17 cellular contexts compared by ENCODE assay signal in genomic region chr7:86762129-86762528, GRCh38.
A peak's percentile ranks its signal among the peaks of the same experiment; 100 is the strongest.
DNase-seq lines count a peak whose midpoint lies in the region; ATAC-seq and TF ChIP-seq lines count a peak whose summit lies in the region.
"Had no signal": no experiment of that assay in that cellular context is flagged by ENCODE, and none has a peak within 500 bp of the region (broad histone marks: within the 10 kb centered on the region; RNA-seq: fewer than 3 reads in every experiment).

No MANE protein-coding gene starts in this region.

- H3K23ac ChIP-seq in mesendoderm (ENCODE audit: low read length): no peak overlapping the region

- ATAC-seq in WTC11 (peak; percentile 70), gastrocnemius medialis (no peak), right cardiac atrium (no peak)
- no peak for ATAC-seq in activated naive CD8-positive, alpha-beta T cell treated with anti-CD3 and anti-CD28 coated beads, Interleukin-2, amount 50 U/mL, for 24 hours

- H3K56ac ChIP-seq in mesendoderm (ENCODE audit: low read length): no peak overlapping the region

- H3K4me3 ChIP-seq in HUES48 (ENCODE audit: low read depth, low read length) (no peak overlapping the region), iPS-20b (ENCODE audit: low read length) (no peak overlapping the region), mesendoderm (ENCODE audit: low read length) (no peak overlapping the region), gastrocnemius medialis (no peak overlapping the region), right cardiac atrium (ENCODE audit: low read length) (no peak overlapping the region)
- H3K4me3 ChIP-seq: GM23248 had no signal

- no peak overlapping the region for H2BK15ac ChIP-seq in mesendoderm (replicated peaks; ENCODE audit: low read depth)

- DNase-seq in WTC11 (ENCODE audit: low spot score) (no peak), mesendoderm (peak; percentile 25), gastrocnemius medialis (no peak), right cardiac atrium (no peak)
- no peak for DNase-seq in activated naive CD4-positive, alpha-beta T cell treated with Interleukin-2 at 50 U/mL for 16 hours
- no peak for DNase-seq in activated naive CD8-positive, alpha-beta T cell treated with anti-CD3 and anti-CD28 coated beads, Interleukin-2, amount 50 U/mL, for 24 hours
- DNase-seq: C1 segment of cervical spinal cord; Calu3; CD4-positive, alpha-beta memory T cell; COR-L47; DMS53; DMS79 treated with DMSO at 0.1 percent for 48 hours; GF-D8; GM23248; HCEC 1CT had no signal

- POLR2A ChIA-PET in WTC11 (lab: Charles Lee): no interaction called here

- no peak overlapping the region for H3K4ac ChIP-seq in mesendoderm (ENCODE audit: low read depth, low read length)

- no peaks in the 10 kb centered on the region for H3K36me3 ChIP-seq in HUES48 (ENCODE audit: control insufficient read depth, insufficient read depth, low read length)
- no peaks in the 10 kb centered on the region for H3K36me3 ChIP-seq in iPS-20b (ENCODE audit: insufficient read depth, low read depth, low read length)
- no peaks in the 10 kb centered on the region for H3K36me3 ChIP-seq in mesendoderm (ENCODE audit: control insufficient read depth, insufficient read depth, low read length)
- no peaks in the 10 kb centered on the region for H3K36me3 ChIP-seq in gastrocnemius medialis

- no peaks in the 10 kb centered on the region for H3K79me1 ChIP-seq in mesendoderm (ENCODE audit: low read length)

- H3K4me1 ChIP-seq in HUES48 (ENCODE audit: control insufficient read depth, insufficient read depth, low read length) (peaks cover 46% of the 10 kb centered on the region), iPS-20b (ENCODE audit: insufficient read depth, low read length) (peaks cover 42% of the 10 kb centered on the region), mesendoderm (ENCODE audit: control insufficient read depth, low read depth, low read length) (peaks cover 12% of the 10 kb centered on the region), gastrocnemius medialis (no peaks in the 10 kb centered on the region), right cardiac atrium (ENCODE audit: control insufficient read depth, insufficient read depth, low read length) (no peaks in the 10 kb centered on the region)

- no peak overlapping the region for H3K18ac ChIP-seq in mesendoderm (ENCODE audit: low read length)

- no peaks in the 10 kb centered on the region for H3K9me3 Mint-ChIP-seq in WTC11
- H3K9me3 Mint-ChIP-seq in activated naive CD8-positive, alpha-beta T cell treated with anti-CD3 and anti-CD28 coated beads, Interleukin-2, amount 50 U/mL, for 24 hours: no peaks in the 10 kb centered on the region

- WGBS in mesendoderm (ENCODE audit: extremely low coverage, insufficient coverage, low lambda C conversion rate): no CpG with 5 or more reads among the region's 2 CpGs
- 81% methylated on average over 2 of the region's 2 CpGs for WGBS in right cardiac atrium

- no peaks in the 10 kb centered on the region for H3K9me3 ChIP-seq in HUES48 (ENCODE audit: control insufficient read depth, insufficient read depth, low read length)
- no peaks in the 10 kb centered on the region for H3K9me3 ChIP-seq in iPS-20b (ENCODE audit: insufficient read depth, low read depth, low read length)
- no peaks in the 10 kb centered on the region for H3K9me3 ChIP-seq in gastrocnemius medialis
- H3K9me3 ChIP-seq in right cardiac atrium (ENCODE audit: control insufficient read depth, low read length): no peaks in the 10 kb centered on the region

- H4K5ac ChIP-seq in mesendoderm (ENCODE audit: low read length): no peak overlapping the region

- H3K79me2 ChIP-seq in mesendoderm (ENCODE audit: control insufficient read depth, insufficient read depth, low read length): no peaks in the 10 kb centered on the region

- no peak overlapping the region for H2BK120ac ChIP-seq in mesendoderm (ENCODE audit: low read depth, low read length)

- H3K9ac ChIP-seq in HUES48 (ENCODE audit: low read depth, low read length) (no peak overlapping the region), iPS-20b (ENCODE audit: low read depth, low read length) (peak overlapping the region; percentile 5; the same call in 1 of the 2 replicates), mesendoderm (ENCODE audit: low read length) (no peak overlapping the region)
- H3K9ac ChIP-seq: GM23248 had no signal

- H2AK5ac ChIP-seq in mesendoderm (ENCODE audit: low read length): no peak overlapping the region

- peaks cover 48% of the 10 kb centered on the region for H3K4me1 Mint-ChIP-seq in WTC11
- no peaks in the 10 kb centered on the region for H3K4me1 Mint-ChIP-seq in activated naive CD8-positive, alpha-beta T cell treated with anti-CD3 and anti-CD28 coated beads, Interleukin-2, amount 50 U/mL, for 24 hours
- H3K4me1 Mint-ChIP-seq: CD4-positive, alpha-beta memory T cell had no signal

- in situ Hi-C loops in gastrocnemius medialis (cut with MboI; ENCODE audit: low sequenced_read_pairs in 4 of 4): no loop called here

- no peak overlapping the region for H4K8ac ChIP-seq in mesendoderm (ENCODE audit: low read depth, low read length)

- no peaks in the 10 kb centered on the region for H3K36me3 Mint-ChIP-seq in WTC11
- H3K36me3 Mint-ChIP-seq in activated naive CD8-positive, alpha-beta T cell treated with anti-CD3 and anti-CD28 coated beads, Interleukin-2, amount 50 U/mL, for 24 hours (ENCODE audit: low read depth): no peaks in the 10 kb centered on the region
- H3K36me3 Mint-ChIP-seq: CD4-positive, alpha-beta memory T cell had no signal

- no peaks in the 10 kb centered on the region for H3K27me3 Mint-ChIP-seq in WTC11 (ENCODE audit: low read depth)
- H3K27me3 Mint-ChIP-seq in activated naive CD8-positive, alpha-beta T cell treated with anti-CD3 and anti-CD28 coated beads, Interleukin-2, amount 50 U/mL, for 24 hours: no peaks in the 10 kb centered on the region
- H3K27me3 Mint-ChIP-seq: CD4-positive, alpha-beta memory T cell had no signal

- H3K27ac Mint-ChIP-seq in WTC11: peak overlapping the region; percentile 81; the same call in 1 of the 2 replicates
- no peak overlapping the region for H3K27ac Mint-ChIP-seq in activated naive CD8-positive, alpha-beta T cell treated with anti-CD3 and anti-CD28 coated beads, Interleukin-2, amount 50 U/mL, for 24 hours
- H3K27ac Mint-ChIP-seq: CD4-positive, alpha-beta memory T cell had no signal

- TF ChIP-seq CTCF in WTC11 (IDR thresholded peaks at IDR 0.05) (no peak), gastrocnemius medialis (IDR thresholded peaks at IDR 0.05 in 4 of 5, conservative IDR thresholded peaks at IDR 0.05 in 1 of 5) (no peak)

- CTCF ChIA-PET in WTC11 (lab: Charles Lee): no interaction called here

- no peak overlapping the region for H3K4me2 ChIP-seq in mesendoderm (ENCODE audit: low read length)

- H3K27ac ChIP-seq in HUES48 (ENCODE audit: low read depth, low read length) (peak overlapping the region; percentile 31), iPS-20b (ENCODE audit: low read length) (peak overlapping the region; percentile 34), mesendoderm (ENCODE audit: low read depth, low read length) (no peak overlapping the region), gastrocnemius medialis (no peak overlapping the region), right cardiac atrium (ENCODE audit: low read length) (no peak overlapping the region)
- H3K27ac ChIP-seq: GM23248 had no signal

- no peaks in the 10 kb centered on the region for H3K27me3 ChIP-seq in HUES48 (ENCODE audit: control insufficient read depth, insufficient read depth, low read length)
- H3K27me3 ChIP-seq in iPS-20b (ENCODE audit: insufficient read depth, low read length): no peaks in the 10 kb centered on the region
- no peaks in the 10 kb centered on the region for H3K27me3 ChIP-seq in mesendoderm (ENCODE audit: insufficient read depth, low read length, poor library complexity)
- H3K27me3 ChIP-seq in gastrocnemius medialis: no peaks in the 10 kb centered on the region
- no peaks in the 10 kb centered on the region for H3K27me3 ChIP-seq in right cardiac atrium (ENCODE audit: control insufficient read depth, insufficient read depth)

- H2BK5ac ChIP-seq in mesendoderm (ENCODE audit: low read length): no peak overlapping the region

- TF ChIP-seq POLR2A in gastrocnemius medialis (IDR thresholded peaks at IDR 0.05): no peak

- no peak overlapping the region for H3K4me3 Mint-ChIP-seq in WTC11
- H3K4me3 Mint-ChIP-seq in activated naive CD8-positive, alpha-beta T cell treated with anti-CD3 and anti-CD28 coated beads, Interleukin-2, amount 50 U/mL, for 24 hours: no peak overlapping the region
- H3K4me3 Mint-ChIP-seq: CD4-positive, alpha-beta memory T cell had no signal

- intact Hi-C loops in gastrocnemius medialis (cut with DNase I; ENCODE audit: low total_unique reads) (no loop called here), right cardiac atrium (cut with DNase I) (no loop called here)

TF ChIP-seq in WTC11, 78 proteins besides CTCF, POLR2A, EP300 and RAD21 (continues in another document):
- TF ChIP-seq IRF2 (CRISPR knock-in tag; IDR thresholded peaks at IDR 0.05; ENCODE audit: borderline replicate concordance, low read depth): no peak
- no peak for TF ChIP-seq NR3C1 (CRISPR knock-in tag; conservative IDR thresholded peaks at IDR 0.05; ENCODE audit: low read depth)
- TF ChIP-seq NFATC4 (CRISPR knock-in tag; IDR thresholded peaks at IDR 0.05): no peak
- TF ChIP-seq GTF2I (CRISPR knock-in tag; conservative IDR thresholded peaks at IDR 0.05): no peak
- TF ChIP-seq ZSCAN18 (CRISPR knock-in tag; IDR thresholded peaks at IDR 0.05): no peak
- no peak for TF ChIP-seq USF1 (CRISPR knock-in tag; IDR thresholded peaks at IDR 0.05)
- no peak for TF ChIP-seq TEAD4 (CRISPR knock-in tag; IDR thresholded peaks at IDR 0.05)

Comparison
In these comparisons a context has a peak if more than half of its experiments do, and no peak if none do; other contexts are left out.
1. H3K27ac ChIP-seq: peak in HUES48 (single experiment) and iPS-20b (single experiment); none in mesendoderm (single experiment), gastrocnemius medialis (0 of 4) and right cardiac atrium (single experiment).